ENCODE assay signal across 8 cellular contexts in the genomic region with DNA sequence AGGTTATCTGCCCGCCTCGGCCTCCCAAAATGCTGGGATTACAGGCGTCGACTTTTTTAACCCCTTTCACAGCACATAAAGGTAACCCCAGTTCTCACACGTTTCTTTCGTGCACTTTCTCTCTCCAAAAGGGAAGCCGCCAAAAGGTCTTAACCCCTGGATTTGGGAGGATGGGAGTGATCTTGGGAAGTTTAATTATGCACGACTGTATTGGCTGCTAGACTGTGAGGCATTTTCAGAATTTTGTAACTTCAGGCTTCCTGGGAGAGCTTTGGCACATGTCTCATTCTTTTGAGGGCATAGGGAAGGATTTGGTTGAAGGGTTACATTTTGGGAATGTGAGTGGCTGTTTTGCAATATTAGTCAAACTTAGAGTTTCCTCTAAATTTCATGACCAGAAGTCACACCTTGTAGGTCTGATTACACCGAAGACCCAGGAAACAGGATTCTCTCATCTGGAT. TPM values are rescaled to one million over a fixed set of nuclear protein-coding genes. Genes with fewer than 3 reads are reported as not detected.
DNase-seq lines count a peak whose midpoint lies in the region; ATAC-seq and TF ChIP-seq lines count a peak whose summit lies in the region.

No MANE protein-coding gene starts in this region.

- intact Hi-C loops in PC-9 (cut with micrococcal nuclease; ENCODE audit: unreplicated experiment) = loop anchor here (2.0 to 10.0 kb wide), 3 partner anchors 72 to 444 kb away; a partner anchor contains a TSS
- intact Hi-C loops in esophagus squamous epithelium (cut with DNase I) = no loop called here
- intact Hi-C loops in prostate gland (cut with DNase I) = loop anchor here (1.0 to 10.0 kb wide), 2 partner anchors 71 to 274 kb away; a partner anchor contains a TSS

- TF ChIP-seq CTCF in GM12865 (IDR thresholded peaks at IDR 0.05; ENCODE audit: insufficient read depth, low read depth, low read length, missing control alignments) (no peak), PC-9 (conservative IDR thresholded peaks at IDR 0.05) (no peak), esophagus squamous epithelium (IDR thresholded peaks at IDR 0.05) (no peak), prostate gland (IDR thresholded peaks at IDR 0.05) (no peak), GM10248 (IDR thresholded peaks at IDR 0.05; ENCODE audit: control extremely low read depth, extremely low read depth, low read depth, missing control alignments) (no peak)

- H3K79me2 ChIP-seq in PC-9 (ENCODE audit: low read depth) = peaks cover 29% of the 10 kb centered on the region

- ATAC-seq in HG03378 (IDR thresholded peaks at IDR 0.05; ENCODE audit: unreplicated experiment) = no peak

- H3K9me3 ChIP-seq in PC-9 (ENCODE audit: insufficient read depth, low read depth) (no peaks in the 10 kb centered on the region), esophagus squamous epithelium (no peaks in the 10 kb centered on the region), prostate gland (no peaks in the 10 kb centered on the region)

- H3K36me3 ChIP-seq in PC-9 (ENCODE audit: low read depth) = peaks cover 4% of the 10 kb centered on the region; the same call in 1 of the 2 replicates
- peaks cover 0 to 16% (median 2%) of the 10 kb centered on the region in 3 donors for H3K36me3 ChIP-seq in esophagus squamous epithelium
- H3K36me3 ChIP-seq in prostate gland = peaks cover 0 to 2% of the 10 kb centered on the region in 2 donors

- TF ChIP-seq POLR2A in esophagus squamous epithelium (IDR thresholded peaks at IDR 0.05) (no peak), prostate gland (IDR thresholded peaks at IDR 0.05) (no peak)

- peak overlapping the region; percentile 96 for H2AFZ ChIP-seq in PC-9

- 26 to 28% methylated on average over 7 to 9 of the region's 9 CpGs for WGBS in esophagus squamous epithelium, 2 donors
- WGBS in prostate gland = 17% methylated on average over 9 of the region's 9 CpGs

- H3K27ac ChIP-seq in PC-9 (peak overlapping the region; percentile 85), esophagus squamous epithelium (peak overlapping the region; percentile 93 to 99 (median 95)), prostate gland (peak overlapping the region; percentile 96 to 98)

- POLR2A ChIA-PET in PC-9 (lab: Charles Lee; ENCODE audit: unreplicated experiment) = no interaction called here
- POLR2A ChIA-PET in GM10248 (lab: Yijun Ruan, JAX) = no interaction called here

- H3K4me3 ChIP-seq in GM12865 (ENCODE audit: low read depth, low read length) (peak overlapping the region; percentile 57), PC-9 (peak overlapping the region; percentile 99; the same call in 1 of the 2 replicates), esophagus squamous epithelium (peak overlapping the region in 3 of 4 donors; percentile 78 to 97 (median 86)), prostate gland (peak overlapping the region; percentile 82 to 85)

- H3K27me3 ChIP-seq in PC-9 (ENCODE audit: insufficient read depth, low read depth) (no peaks in the 10 kb centered on the region), esophagus squamous epithelium (no peaks in the 10 kb centered on the region), prostate gland (replicated peaks; ENCODE audit: insufficient read depth) (no peaks in the 10 kb centered on the region)

- BruUV-seq in PC-9 (replicated peaks; lab: Mats Ljungman, UMichigan) = no TSS peak

- DNase-seq in GM12865 (ENCODE audit: low read depth) (no peak), PC-9 (peak in 1 of 2 experiments; percentile 12), esophagus squamous epithelium (lab: John Stamatoyannopoulos, UW) (no peak), prostate gland (ENCODE audit: low spot score) (no peak), hippocampal formation (lab: John Stamatoyannopoulos, UW) (no peak), GM10248 (ENCODE audit: extremely low spot score) (no peak), HPDE6-E6E7 (ENCODE audit: extremely low spot score) (no peak)

- peaks cover 28% of the 10 kb centered on the region for H3K4me1 ChIP-seq in PC-9 (replicated peaks; ENCODE audit: insufficient read depth)
- H3K4me1 ChIP-seq in esophagus squamous epithelium = peaks cover 18 to 38% (median 25%) of the 10 kb centered on the region in 3 donors
- H3K4me1 ChIP-seq in prostate gland (replicated peaks) = no peaks in the 10 kb centered on the region

- H4K20me1 ChIP-seq in PC-9 (ENCODE audit: insufficient read depth) = no peaks in the 10 kb centered on the region

- peak overlapping the region; percentile 95 for H3K4me2 ChIP-seq in PC-9

- no peaks in the 10 kb centered on the region for H3K9me2 ChIP-seq in PC-9 (ENCODE audit: insufficient read depth)

- CTCF ChIA-PET in PC-9 (lab: Charles Lee) (interaction anchor here (0.6 to 1.2 kb wide), 2 partner anchors 67 to 169 kb away, joined by 3 read pairs; a partner anchor contains a TSS), GM10248 (lab: Yijun Ruan, JAX) (interaction anchor here (1.0 to 9.6 kb wide), 15 partner anchors 9 to 451 kb away, joined by 3 to 243 read pairs (median 22); a partner anchor contains a TSS)

- peaks cover 39% of the 10 kb centered on the region; the same call in 1 of the 2 replicates for H3F3A ChIP-seq in PC-9 (ENCODE audit: insufficient read depth, low read depth)

RNA-seq across cellular contexts. Expression of a gene that starts 1.4 kb away (rescaled TPM):
- total RNA-seq in PC-9 (2021) (70.3 and 86.4 TPM in 2 replicates), esophagus squamous epithelium (10 to 100 TPM; 31.7 to 64.9 (median 46.1) TPM), prostate gland (100 to 1,000 TPM in 1 of 2 donors, 10 to 100 TPM in 1; 60.4 to 101 TPM)

RNA-seq across cellular contexts. Expression of a gene that starts 31.0 kb away (rescaled TPM):
- 29.5 and 33.4 TPM in 2 replicates for total RNA-seq in PC-9 (2021)
- total RNA-seq in esophagus squamous epithelium = 10 to 100 TPM; 21.1 to 42.5 (median 28.6) TPM
- total RNA-seq in prostate gland = 10 to 100 TPM; 74.4 to 90.4 TPM

RNA-seq across cellular contexts. Expression of a gene that starts 32.6 kb away (rescaled TPM):
- total RNA-seq in PC-9 (2021) (666 and 697 TPM in 2 replicates), esophagus squamous epithelium (1,000 to 10,000 TPM; 1,011 to 2,279 (median 1,490) TPM), prostate gland (1,000 to 10,000 TPM; 1,587 to 1,792 TPM)

RNA-seq across cellular contexts. Expression of a gene that starts 33.4 kb away (rescaled TPM):
- 58.2 and 68.5 TPM in 2 replicates for total RNA-seq in PC-9 (2021)
- total RNA-seq in esophagus squamous epithelium = 10 to 100 TPM; 17.2 to 31.0 (median 21.6) TPM
- total RNA-seq in prostate gland = 10 to 100 TPM; 21.4 to 33.2 TPM

RNA-seq across cellular contexts. Expression of a gene that starts 38.3 kb away (rescaled TPM):
- 120 and 121 TPM in 2 replicates for total RNA-seq in PC-9 (2021)
- 10 to 100 TPM; 26.3 to 51.0 (median 37.8) TPM for total RNA-seq in esophagus squamous epithelium
- 100 to 1,000 TPM in 1 of 2 donors, 10 to 100 TPM in 1; 66.4 to 203 TPM for total RNA-seq in prostate gland
